ENCODE assay signal across 27 cellular contexts in genomic region chr1:236786453-236786852, GRCh38.
"Had no signal": no experiment of that assay in that cellular context is flagged by ENCODE, and none has a peak within 500 bp of the region (broad histone marks: within the 10 kb centered on the region; RNA-seq: fewer than 3 reads in every experiment).

No MANE protein-coding gene starts in this region.

- H3K36me3 Mint-ChIP-seq: naive thymus-derived CD4-positive, alpha-beta T cell; natural killer cell; neural progenitor cell; stimulated activated effector memory CD8-positive, alpha-beta T cell treated with anti-CD3 and anti-CD28 coated beads, Interleukin-12 subunit alpha, Interleukin-12 subunit beta, amount 100 ng/mL, for 72 hours; type B pancreatic cell had no signal

- H3K4me1 ChIP-seq: neural progenitor cell, prostate gland, right lobe of liver, sigmoid colon, stomach, thyroid gland, tibial nerve, upper lobe of right lung, uterus had no signal

- H2AFZ ChIP-seq: neural progenitor cell had no signal

- H3K36me3 ChIP-seq: neural progenitor cell, neutrophil, pancreas, prostate gland, right lobe of liver, sigmoid colon, stomach, thoracic aorta, thyroid gland, tibial nerve, upper lobe of right lung, uterus had no signal

- H3K4me2 ChIP-seq: neural progenitor cell had no signal

- H3K9ac ChIP-seq: neural progenitor cell had no signal

- H3K4me1 Mint-ChIP-seq: naive thymus-derived CD4-positive, alpha-beta T cell; natural killer cell; nephron; neural progenitor cell; stimulated activated effector memory CD8-positive, alpha-beta T cell treated with anti-CD3 and anti-CD28 coated beads, Interleukin-12 subunit alpha, Interleukin-12 subunit beta, amount 100 ng/mL, for 72 hours; stimulated activated naive B cell treated with anti-CD40 and anti-IgM and Interleukin-4, amounts not matched to agents 10 μg/mL and 1 μg/mL and 100 μg/mL, for 72 hours had no signal

- H3K27ac Mint-ChIP-seq: naive thymus-derived CD4-positive, alpha-beta T cell; natural killer cell; nephron; neural progenitor cell; stimulated activated effector memory CD8-positive, alpha-beta T cell treated with anti-CD3 and anti-CD28 coated beads, Interleukin-12 subunit alpha, Interleukin-12 subunit beta, amount 100 ng/mL, for 72 hours; stimulated activated naive B cell treated with anti-CD40 and anti-IgM and Interleukin-4, amounts not matched to agents 10 μg/mL and 1 μg/mL and 100 μg/mL, for 72 hours; stimulated activated naive CD8-positive, alpha-beta T cell treated with anti-CD3 and anti-CD28 coated beads, Interleukin-15, Interleukin-2, amounts not matched to agents 100 ng/mL and 50 ng/mL, for 24 hours; type B pancreatic cell had no signal

- H3K4me3 ChIP-seq: neural progenitor cell, pancreas, prostate gland, right lobe of liver, sigmoid colon, stomach, thoracic aorta, thyroid gland, tibial nerve, upper lobe of right lung, uterus had no signal

- ATAC-seq: naive thymus-derived CD4-positive, alpha-beta T cell; natural killer cell; pancreas; stimulated activated naive B cell treated with anti-CD40 and anti-IgM and Interleukin-4, amounts not matched to agents 10 μg/mL and 1 μg/mL and 100 μg/mL, for 72 hours had no signal

- H3K4me3 Mint-ChIP-seq: naive thymus-derived CD4-positive, alpha-beta T cell; natural killer cell; nephron; neural progenitor cell; stimulated activated effector memory CD8-positive, alpha-beta T cell treated with anti-CD3 and anti-CD28 coated beads, Interleukin-12 subunit alpha, Interleukin-12 subunit beta, amount 100 ng/mL, for 72 hours; stimulated activated naive B cell treated with anti-CD40 and anti-IgM and Interleukin-4, amounts not matched to agents 10 μg/mL and 1 μg/mL and 100 μg/mL, for 72 hours; stimulated activated naive CD8-positive, alpha-beta T cell treated with anti-CD3 and anti-CD28 coated beads, Interleukin-15, Interleukin-2, amounts not matched to agents 100 ng/mL and 50 ng/mL, for 24 hours; type B pancreatic cell had no signal

- H3K9me3 Mint-ChIP-seq: naive thymus-derived CD4-positive, alpha-beta T cell; natural killer cell; nephron; neural progenitor cell; stimulated activated effector memory CD8-positive, alpha-beta T cell treated with anti-CD3 and anti-CD28 coated beads, Interleukin-12 subunit alpha, Interleukin-12 subunit beta, amount 100 ng/mL, for 72 hours; stimulated activated naive CD8-positive, alpha-beta T cell treated with anti-CD3 and anti-CD28 coated beads, Interleukin-15, Interleukin-2, amounts not matched to agents 100 ng/mL and 50 ng/mL, for 24 hours; type B pancreatic cell had no signal

- H3K9me3 ChIP-seq: neutrophil, pancreas, prostate gland, right lobe of liver, sigmoid colon, stomach, thoracic aorta, thyroid gland, tibial nerve, upper lobe of right lung, uterus had no signal

- H3K27ac ChIP-seq: neural progenitor cell, neutrophil, pancreas, prostate gland, right lobe of liver, sigmoid colon, stomach, thoracic aorta, thyroid gland, tibial nerve, upper lobe of right lung, uterus had no signal

- DNase-seq: naive thymus-derived CD4-positive, alpha-beta T cell; natural killer cell; nucleus accumbens; pancreas; retina; right lobe of liver; sigmoid colon; small intestine; stimulated activated CD4-positive, alpha-beta T cell treated with anti-CD3 and anti-CD28 coated beads, Interleukin-15, amount 100 ng/mL, for 24 hours; stimulated activated CD4-positive, alpha-beta T cell treated with anti-CD3 and anti-CD28 coated beads, Interleukin-2, amount 100 ng/mL, for 24 hours; stimulated activated CD4-positive, alpha-beta T cell treated with anti-CD3 and anti-CD28 coated beads, Interleukin-2, amount 100 ng/mL, for 48 hours; stimulated activated CD4-positive, alpha-beta T cell treated with anti-CD3 and anti-CD28 coated beads, Interleukin-4, amount 100 ng/mL, for 24 hours; stimulated activated naive B cell treated with anti-CD40 and anti-IgM and Interleukin-4, amounts not matched to agents 10 μg/mL and 1 μg/mL and 100 μg/mL, for 72 hours; stimulated activated naive CD4-positive, alpha-beta T cell treated with Interleukin-2 at 50 U/mL for 16 hours; stomach; thyroid gland; upper lobe of right lung; uterus had no signal

- H3K27me3 ChIP-seq: pancreas, right lobe of liver, sigmoid colon, stomach, thyroid gland, tibial nerve, upper lobe of right lung, uterus had no signal
